Comparison of ENCODE assay signal across 8 cellular contexts in the genomic region with DNA sequence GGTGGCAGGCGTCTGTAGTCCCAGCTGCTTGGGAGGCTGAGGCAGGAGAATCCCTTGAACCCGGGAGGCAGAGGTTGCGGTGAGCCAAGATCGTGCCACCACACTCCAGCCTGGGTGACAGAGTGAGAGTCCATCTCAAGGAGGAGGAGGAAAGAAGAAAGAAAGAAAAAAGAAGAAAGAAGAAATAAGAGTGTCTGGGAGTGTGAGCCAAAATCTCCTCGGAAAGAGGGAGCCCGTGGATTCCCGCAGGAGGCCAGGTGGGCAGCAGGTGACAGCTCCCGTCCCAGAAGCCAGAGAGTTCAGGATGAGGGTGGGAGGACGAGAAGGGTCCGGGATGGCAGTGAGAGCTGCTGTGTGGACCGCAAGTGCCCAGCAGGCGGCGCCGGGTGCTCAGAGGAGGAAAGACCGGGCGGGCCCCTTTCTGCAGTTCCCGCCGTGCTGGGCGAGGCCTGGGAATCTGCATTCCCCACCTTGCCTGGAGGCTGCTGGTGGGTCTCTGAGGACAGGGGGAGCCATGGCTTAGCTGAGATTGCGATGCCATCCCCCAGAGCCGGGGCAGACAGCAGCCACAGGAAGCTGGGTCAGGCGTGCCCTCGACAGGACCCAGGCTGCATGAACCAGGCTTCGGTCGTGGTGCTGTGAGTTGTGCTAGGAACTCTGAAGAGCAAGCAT. TPM values are rescaled to one million over a fixed set of nuclear protein-coding genes. Genes with fewer than 3 reads are reported as not detected.
DNase-seq lines count a peak whose midpoint lies in the region; ATAC-seq and TF ChIP-seq lines count a peak whose summit lies in the region.

No MANE protein-coding gene starts in this region.

- H3K4me1 Mint-ChIP-seq in activated CD4-positive, alpha-beta T cell treated with anti-CD3 and anti-CD28 coated beads, Interleukin-2, amount 10 ng/mL, durations not matched to agents 7 days and 5 days, result peaks cover 8% of the 10 kb centered on the region

- H3K9me3 Mint-ChIP-seq in activated CD4-positive, alpha-beta T cell treated with anti-CD3 and anti-CD28 coated beads, Interleukin-2, amount 10 ng/mL, durations not matched to agents 7 days and 5 days, result no peaks in the 10 kb centered on the region

- H3K4me3 Mint-ChIP-seq in activated CD4-positive, alpha-beta T cell treated with anti-CD3 and anti-CD28 coated beads, Interleukin-2, amount 10 ng/mL, durations not matched to agents 7 days and 5 days, result no peak overlapping the region

- peaks cover 0 to 21% (median 8%) of the 10 kb centered on the region in 4 donors for H3K4me1 ChIP-seq in right lobe of liver

- CTCF ChIA-PET in activated CD4-positive, alpha-beta T cell treated with anti-CD3 and anti-CD28 coated beads, Interleukin-2, amount 10 ng/mL, durations not matched to agents 7 days and 5 days (lab: Charles Lee), result interaction anchor here (0.6 to 6.1 kb wide), 18 partner anchors 11 to 240 kb away, joined by 3 to 53 read pairs (median 5); partner anchors contain the start of gene AMZ1

- peaks cover 45% of the 10 kb centered on the region for H3K27me3 Mint-ChIP-seq in activated CD4-positive, alpha-beta T cell treated with anti-CD3 and anti-CD28 coated beads, Interleukin-2, amount 10 ng/mL, durations not matched to agents 7 days and 5 days

- WGBS in right lobe of liver (ENCODE audit: insufficient coverage, low coverage, low lambda C conversion rate, missing lambda C conversion rate), result 17% methylated on average over 10 of the region's 25 CpGs

- H3K27me3 ChIP-seq in right lobe of liver, result no peaks in the 10 kb centered on the region

- H3K4me3 ChIP-seq in HFF-Myc (replicated peaks; ENCODE audit: low read depth, low read length) (no peak overlapping the region), choroid plexus epithelial cell (ENCODE audit: low read depth, low read length) (no peak overlapping the region), right lobe of liver (no peak overlapping the region)

- POLR2A ChIA-PET in activated CD4-positive, alpha-beta T cell treated with anti-CD3 and anti-CD28 coated beads, Interleukin-2, amount 10 ng/mL, durations not matched to agents 7 days and 5 days (lab: Charles Lee), result interaction anchor here (1.3 kb wide), 1 partner anchor 39 kb away, joined by 5 read pairs; no protein-coding TSS in a partner anchor

- H3K9me3 ChIP-seq in right lobe of liver, result no peaks in the 10 kb centered on the region

- intact Hi-C loops in right lobe of liver (cut with DNase I), result no loop called here

- H3K27ac ChIP-seq in right lobe of liver, result no peak overlapping the region

- H3K27ac Mint-ChIP-seq in activated CD4-positive, alpha-beta T cell treated with anti-CD3 and anti-CD28 coated beads, Interleukin-2, amount 10 ng/mL, durations not matched to agents 7 days and 5 days, result peak overlapping the region; percentile 54

- DNase-seq in DMS 273 (lab: John Stamatoyannopoulos, UW; ENCODE audit: unreplicated experiment) (peak; percentile 92), HFF-Myc (ENCODE audit: extremely low read depth, low read depth) (no peak), NCI-H460 (ENCODE audit: extremely low read depth, low read depth) (peak; percentile 46), choroid plexus epithelial cell (ENCODE audit: low read depth) (peak; percentile 63), right lobe of liver (peak in 2 of 3 donors; percentile 66 to 70)
- peak; percentile 68 for DNase-seq in activated CD4-positive, alpha-beta T cell treated with anti-CD3 and anti-CD28 coated beads, Interleukin-2, amount 10 ng/mL, durations not matched to agents 7 days and 5 days
- DNase-seq in stimulated activated CD8-positive, alpha-beta memory T cell treated with anti-CD3 and anti-CD28 coated beads, Interleukin-15, amount 100 ng/mL, for 48 hours (ENCODE audit: low read depth in 2 of 2), result peak; percentile 50 to 54

- H3K36me3 ChIP-seq in right lobe of liver, result no peaks in the 10 kb centered on the region

- TF ChIP-seq POLR2A in right lobe of liver (IDR thresholded peaks at IDR 0.05), result no peak

- TF ChIP-seq CTCF in HFF-Myc (IDR thresholded peaks at IDR 0.05; ENCODE audit: low read depth, low read length, missing control alignments), result peak; percentile 90
- peak; percentile 87 for TF ChIP-seq CTCF in choroid plexus epithelial cell (conservative IDR thresholded peaks at IDR 0.05; ENCODE audit: low read depth, low read length)
- peak; percentile 75 to 87 (median 82) for TF ChIP-seq CTCF in right lobe of liver (IDR thresholded peaks at IDR 0.05)

- H3K36me3 Mint-ChIP-seq in activated CD4-positive, alpha-beta T cell treated with anti-CD3 and anti-CD28 coated beads, Interleukin-2, amount 10 ng/mL, durations not matched to agents 7 days and 5 days (ENCODE audit: low read depth), result no peaks in the 10 kb centered on the region

- peak; percentile 61 to 74 (median 68) for ATAC-seq in right lobe of liver
- no peak for ATAC-seq in GM21576 (IDR thresholded peaks at IDR 0.05; ENCODE audit: unreplicated experiment)

RNA-seq across cellular contexts. Expression of gene AMZ1, which starts 17.1 kb away (rescaled TPM):
- 0.12 TPM in 1 of 2 replicates, not detected in the other for total RNA-seq in NCI-H460 (2014; rRNA removed; shearing (Covaris generic))
- 4.1 TPM in 1 of 2 replicates, not detected in the other for polyA plus RNA-seq in NCI-H460 (2014; cell fraction: nucleus; rRNA removed)
- under 1 TPM; 0.05 to 0.08 TPM for total RNA-seq in activated CD4-positive, alpha-beta T cell treated with anti-CD3 and anti-CD28 coated beads, Interleukin-2, amount 10 ng/mL, durations not matched to agents 7 days and 5 days
- 1 to 10 TPM in 4 of 6 experiments, under 1 TPM in 1, not detected in 1; 0.42 to 5.8 (median 1.4) TPM for total RNA-seq in right lobe of liver

RNA-seq across cellular contexts. Expression of gene TTYH3, which starts 39.1 kb away (rescaled TPM):
- total RNA-seq in NCI-H460 (2014; rRNA removed; shearing (Covaris generic)), result 6.0 and 8.1 TPM in 2 replicates
- polyA plus RNA-seq in NCI-H460 (2014; cell fraction: nucleus; rRNA removed), result 5.9 and 6.6 TPM in 2 replicates
- total RNA-seq in activated CD4-positive, alpha-beta T cell treated with anti-CD3 and anti-CD28 coated beads, Interleukin-2, amount 10 ng/mL, durations not matched to agents 7 days and 5 days, result 10 to 100 TPM; 17.2 to 19.7 TPM
- 10 to 100 TPM; 10.3 to 59.3 (median 37.6) TPM for total RNA-seq in right lobe of liver
